ENCODE assay signal across 1 cellular context in the genomic region with DNA sequence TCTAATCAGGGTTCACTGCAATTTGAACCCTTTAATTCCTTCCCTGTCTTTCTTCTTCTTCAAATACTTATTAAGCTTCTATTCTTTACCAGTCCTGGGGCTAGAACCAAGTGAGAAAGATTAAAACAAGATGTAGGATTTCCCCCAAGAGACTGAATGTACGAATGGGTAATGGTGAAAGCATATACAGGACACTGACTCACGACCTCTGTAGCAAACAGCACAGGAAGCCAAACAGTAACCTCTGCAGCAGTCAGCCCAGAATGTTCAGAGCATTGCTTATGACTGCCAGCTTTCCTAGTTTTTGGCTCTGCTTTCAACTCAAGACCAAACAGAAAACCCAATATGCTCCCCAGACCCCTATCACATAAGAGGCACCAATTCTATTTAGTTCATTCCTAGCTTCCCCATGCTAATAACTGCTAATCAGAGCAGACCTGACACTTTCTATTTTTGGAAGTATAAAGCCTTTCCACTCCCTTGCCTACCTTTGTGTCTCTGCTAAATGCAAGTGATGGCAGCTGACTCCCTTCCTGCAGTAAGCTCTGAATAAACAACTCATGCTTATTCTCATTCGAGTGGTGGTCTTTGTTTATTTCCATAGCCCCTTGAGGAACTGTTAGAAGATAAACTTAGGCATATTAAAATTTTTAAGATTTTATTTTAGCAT.
TF ChIP-seq lines count a peak whose summit lies in the region.

No MANE protein-coding gene starts in this region.

TF ChIP-seq in IMR-90, 13 proteins besides CTCF, POLR2A, EP300 and RAD21:
- TF ChIP-seq, protein P1, sequence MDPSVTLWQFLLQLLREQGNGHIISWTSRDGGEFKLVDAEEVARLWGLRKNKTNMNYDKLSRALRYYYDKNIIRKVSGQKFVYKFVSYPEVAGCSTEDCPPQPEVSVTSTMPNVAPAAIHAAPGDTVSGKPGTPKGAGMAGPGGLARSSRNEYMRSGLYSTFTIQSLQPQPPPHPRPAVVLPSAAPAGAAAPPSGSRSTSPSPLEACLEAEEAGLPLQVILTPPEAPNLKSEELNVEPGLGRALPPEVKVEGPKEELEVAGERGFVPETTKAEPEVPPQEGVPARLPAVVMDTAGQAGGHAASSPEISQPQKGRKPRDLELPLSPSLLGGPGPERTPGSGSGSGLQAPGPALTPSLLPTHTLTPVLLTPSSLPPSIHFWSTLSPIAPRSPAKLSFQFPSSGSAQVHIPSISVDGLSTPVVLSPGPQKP (IDR thresholded peaks at IDR 0.05; ENCODE audit: borderline replicate concordance, low read depth, low read length), result no peak
- TF ChIP-seq RFX5 (IDR thresholded peaks at IDR 0.05; ENCODE audit: low read depth, low read length) (no peak), CHD1 (IDR thresholded peaks at IDR 0.05; ENCODE audit: low read depth, low read length) (no peak), MXI1 (IDR thresholded peaks at IDR 0.05; ENCODE audit: borderline replicate concordance, low read depth, low read length) (no peak), NFE2L2 (IDR thresholded peaks at IDR 0.05; ENCODE audit: low read depth, low read length) (no peak), MAFK (IDR thresholded peaks at IDR 0.05; ENCODE audit: low read depth, low read length) (no peak), BHLHE40 (IDR thresholded peaks at IDR 0.05; ENCODE audit: low read depth, low read length) (no peak), MAZ (IDR thresholded peaks at IDR 0.05; ENCODE audit: borderline replicate concordance, low read depth, low read length) (no peak), FOS (IDR thresholded peaks at IDR 0.05; ENCODE audit: low read depth, low read length) (no peak), RCOR1 (IDR thresholded peaks at IDR 0.05; ENCODE audit: insufficient replicate concordance, low read length) (no peak), CEBPB (IDR thresholded peaks at IDR 0.05; ENCODE audit: low read depth, low read length) (no peak), SMC3 (IDR thresholded peaks at IDR 0.05; ENCODE audit: low read depth, low read length) (no peak)
- TF ChIP-seq, protein P2, sequence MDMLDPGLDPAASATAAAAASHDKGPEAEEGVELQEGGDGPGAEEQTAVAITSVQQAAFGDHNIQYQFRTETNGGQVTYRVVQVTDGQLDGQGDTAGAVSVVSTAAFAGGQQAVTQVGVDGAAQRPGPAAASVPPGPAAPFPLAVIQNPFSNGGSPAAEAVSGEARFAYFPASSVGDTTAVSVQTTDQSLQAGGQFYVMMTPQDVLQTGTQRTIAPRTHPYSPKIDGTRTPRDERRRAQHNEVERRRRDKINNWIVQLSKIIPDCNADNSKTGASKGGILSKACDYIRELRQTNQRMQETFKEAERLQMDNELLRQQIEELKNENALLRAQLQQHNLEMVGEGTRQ (IDR thresholded peaks at IDR 0.05; ENCODE audit: low read depth, low read length), result no peak
